In the genomic region with DNA sequence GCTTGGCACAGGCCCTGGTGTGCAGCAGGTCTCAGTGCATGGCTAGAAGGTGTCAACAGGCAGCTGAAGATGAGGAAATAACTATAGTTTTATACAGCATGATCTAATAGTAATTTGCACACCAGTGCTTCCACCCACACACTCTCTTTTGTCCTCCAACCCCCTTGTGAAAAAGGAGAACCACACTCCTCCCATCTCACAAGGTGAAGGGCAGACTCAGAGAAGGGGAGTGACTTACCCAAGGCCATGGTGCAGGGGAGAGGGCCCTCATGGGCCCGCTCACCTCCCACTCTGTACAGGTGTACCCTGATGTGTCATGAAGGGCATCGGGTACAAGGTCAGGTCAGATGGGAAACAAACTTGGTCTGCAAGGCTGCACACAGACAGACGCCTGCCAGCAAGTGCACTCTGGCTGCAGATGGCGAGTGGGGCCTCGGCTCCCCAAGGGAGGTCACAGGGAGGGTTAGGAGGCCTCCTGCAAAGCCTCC, we compare ENCODE assay signal across 1 cellular context.
TF ChIP-seq lines count a peak whose summit lies in the region.

No MANE protein-coding gene starts in this region.

TF ChIP-seq in HEK293, 187 proteins besides CTCF, POLR2A, EP300 and RAD21 (continued from another document):
- TF ChIP-seq, protein P1, sequence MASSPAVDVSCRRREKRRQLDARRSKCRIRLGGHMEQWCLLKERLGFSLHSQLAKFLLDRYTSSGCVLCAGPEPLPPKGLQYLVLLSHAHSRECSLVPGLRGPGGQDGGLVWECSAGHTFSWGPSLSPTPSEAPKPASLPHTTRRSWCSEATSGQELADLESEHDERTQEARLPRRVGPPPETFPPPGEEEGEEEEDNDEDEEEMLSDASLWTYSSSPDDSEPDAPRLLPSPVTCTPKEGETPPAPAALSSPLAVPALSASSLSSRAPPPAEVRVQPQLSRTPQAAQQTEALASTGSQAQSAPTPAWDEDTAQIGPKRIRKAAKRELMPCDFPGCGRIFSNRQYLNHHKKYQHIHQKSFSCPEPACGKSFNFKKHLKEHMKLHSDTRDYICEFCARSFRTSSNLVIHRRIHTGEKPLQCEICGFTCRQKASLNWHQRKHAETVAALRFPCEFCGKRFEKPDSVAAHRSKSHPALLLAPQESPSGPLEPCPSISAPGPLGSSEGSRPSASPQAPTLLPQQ (tag by site-specific recombination; IDR thresholded peaks at IDR 0.05), result no peak
- TF ChIP-seq, protein P2, sequence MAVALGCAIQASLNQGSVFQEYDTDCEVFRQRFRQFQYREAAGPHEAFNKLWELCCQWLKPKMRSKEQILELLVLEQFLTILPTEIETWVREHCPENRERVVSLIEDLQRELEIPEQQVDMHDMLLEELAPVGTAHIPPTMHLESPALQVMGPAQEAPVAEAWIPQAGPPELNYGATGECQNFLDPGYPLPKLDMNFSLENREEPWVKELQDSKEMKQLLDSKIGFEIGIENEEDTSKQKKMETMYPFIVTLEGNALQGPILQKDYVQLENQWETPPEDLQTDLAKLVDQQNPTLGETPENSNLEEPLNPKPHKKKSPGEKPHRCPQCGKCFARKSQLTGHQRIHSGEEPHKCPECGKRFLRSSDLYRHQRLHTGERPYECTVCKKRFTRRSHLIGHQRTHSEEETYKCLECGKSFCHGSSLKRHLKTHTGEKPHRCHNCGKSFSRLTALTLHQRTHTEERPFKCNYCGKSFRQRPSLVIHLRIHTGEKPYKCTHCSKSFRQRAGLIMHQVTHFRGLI (tag by site-specific recombination; IDR thresholded peaks at IDR 0.05), result no peak
- TF ChIP-seq ZNF138 (tag by site-specific recombination; IDR thresholded peaks at IDR 0.05; ENCODE audit: borderline replicate concordance), result no peak
- TF ChIP-seq, protein P3, sequence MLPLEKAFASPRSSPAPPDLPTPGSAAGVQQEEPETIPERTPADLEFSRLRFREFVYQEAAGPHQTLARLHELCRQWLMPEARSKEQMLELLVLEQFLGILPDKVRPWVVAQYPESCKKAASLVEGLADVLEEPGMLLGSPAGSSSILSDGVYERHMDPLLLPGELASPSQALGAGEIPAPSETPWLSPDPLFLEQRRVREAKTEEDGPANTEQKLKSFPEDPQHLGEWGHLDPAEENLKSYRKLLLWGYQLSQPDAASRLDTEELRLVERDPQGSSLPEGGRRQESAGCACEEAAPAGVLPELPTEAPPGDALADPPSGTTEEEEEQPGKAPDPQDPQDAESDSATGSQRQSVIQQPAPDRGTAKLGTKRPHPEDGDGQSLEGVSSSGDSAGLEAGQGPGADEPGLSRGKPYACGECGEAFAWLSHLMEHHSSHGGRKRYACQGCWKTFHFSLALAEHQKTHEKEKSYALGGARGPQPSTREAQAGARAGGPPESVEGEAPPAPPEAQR (tag by site-specific recombination; IDR thresholded peaks at IDR 0.05), result no peak
- TF ChIP-seq, protein P4, sequence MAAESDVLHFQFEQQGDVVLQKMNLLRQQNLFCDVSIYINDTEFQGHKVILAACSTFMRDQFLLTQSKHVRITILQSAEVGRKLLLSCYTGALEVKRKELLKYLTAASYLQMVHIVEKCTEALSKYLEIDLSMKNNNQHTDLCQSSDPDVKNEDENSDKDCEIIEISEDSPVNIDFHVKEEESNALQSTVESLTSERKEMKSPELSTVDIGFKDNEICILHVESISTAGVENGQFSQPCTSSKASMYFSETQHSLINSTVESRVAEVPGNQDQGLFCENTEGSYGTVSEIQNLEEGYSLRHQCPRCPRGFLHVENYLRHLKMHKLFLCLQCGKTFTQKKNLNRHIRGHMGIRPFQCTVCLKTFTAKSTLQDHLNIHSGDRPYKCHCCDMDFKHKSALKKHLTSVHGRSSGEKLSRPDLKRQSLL (tag by site-specific recombination; IDR thresholded peaks at IDR 0.05), result no peak
